In the genomic region with DNA sequence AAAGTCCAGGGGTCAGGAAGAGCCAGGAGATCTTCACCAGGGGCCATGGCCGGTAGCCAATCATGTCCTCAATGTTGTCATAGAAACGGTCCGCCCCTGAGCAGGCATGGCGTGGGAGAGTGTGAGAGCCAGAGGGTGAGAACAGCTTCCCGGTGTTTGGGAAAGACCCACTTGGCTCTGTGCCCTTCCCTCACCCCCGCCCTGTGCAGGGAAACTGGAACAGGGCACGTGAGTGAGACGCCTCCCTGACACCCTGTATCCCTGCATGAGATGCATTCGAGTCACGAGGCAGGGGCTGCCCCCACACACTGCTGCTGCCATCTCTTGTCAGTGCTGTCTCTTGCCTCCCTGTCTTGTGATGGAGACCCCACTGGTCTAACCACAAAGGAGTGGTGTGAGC, we compare ENCODE assay signal across 19 cellular contexts. TPM values are rescaled to one million over a fixed set of nuclear protein-coding genes. Genes with fewer than 3 reads are reported as not detected.
DNase-seq lines count a peak whose midpoint lies in the region; TF ChIP-seq lines count a peak whose summit lies in the region.
"Had no signal": no experiment of that assay in that cellular context is flagged by ENCODE, and none has a peak within 500 bp of the region (broad histone marks: within the 10 kb centered on the region; RNA-seq: fewer than 3 reads in every experiment).

No MANE protein-coding gene starts in this region.

- H3K4ac ChIP-seq in neuronal stem cell (ENCODE audit: low read length): no peak overlapping the region

- H3K14ac ChIP-seq in neuronal stem cell (ENCODE audit: low read length): peak overlapping the region; percentile 71

- no CpG with 5 or more reads among the region's 10 CpGs for WGBS in neuronal stem cell (ENCODE audit: extremely low coverage in 2 of 2, insufficient read length in 2 of 2, insufficient replicate concordance in 1 of 2), 2 donors

- POLR2A ChIA-PET in HEK293 (lab: Yijun Ruan, JAX): no interaction called here
- POLR2A ChIA-PET in OCI-LY7 (lab: Charles Lee): no interaction called here

- no peaks in the 10 kb centered on the region for H3K9me3 ChIP-seq in HEK293 (ENCODE audit: control insufficient read depth, insufficient read depth, low read depth, low read length)
- peaks cover 0 to 3% of the 10 kb centered on the region in 2 donors for H3K9me3 ChIP-seq in neuronal stem cell (replicated peaks in 1 of 2; ENCODE audit: control insufficient read depth in 2 of 2, insufficient read depth in 1 of 2, low read depth in 1 of 2, low read length in 2 of 2)
- H3K9me3 ChIP-seq in OCI-LY7 (ENCODE audit: low read length): no peaks in the 10 kb centered on the region
- H3K9me3 ChIP-seq: A549, Peyer's patch, SK-N-SH had no signal

- H2BK12ac ChIP-seq in neuronal stem cell (ENCODE audit: low read length): peak overlapping the region; percentile 60

- H2BK5ac ChIP-seq in neuronal stem cell (ENCODE audit: low read length): peak overlapping the region; percentile 42

- peak overlapping the region; percentile 35 for H3K23ac ChIP-seq in neuronal stem cell (ENCODE audit: low read depth, low read length, poor library complexity)

- peak overlapping the region; percentile 10 for H3K9ac ChIP-seq in neuronal stem cell (ENCODE audit: low read depth, low read length, poor library complexity)
- H3K9ac ChIP-seq: GM23248, SK-N-SH had no signal

- no peaks in the 10 kb centered on the region for H4K20me1 ChIP-seq in OCI-LY7 (ENCODE audit: insufficient read depth, low read length)

- H2AFZ ChIP-seq in neuronal stem cell (ENCODE audit: low read length) (no peak overlapping the region), OCI-LY7 (ENCODE audit: low read length) (no peak overlapping the region)
- H2AFZ ChIP-seq: GM23248 had no signal

- H2BK120ac ChIP-seq in neuronal stem cell (ENCODE audit: low read depth, low read length): no peak overlapping the region

- no peaks in the 10 kb centered on the region for H3K9me2 ChIP-seq in OCI-LY7 (ENCODE audit: insufficient read depth, low read length)
- H3K9me2 ChIP-seq: SK-N-SH had no signal

- H3K4me1 ChIP-seq in HEK293 (ENCODE audit: control insufficient read depth, insufficient read depth, low read length): no peaks in the 10 kb centered on the region
- peaks cover 2 to 6% of the 10 kb centered on the region in 2 donors for H3K4me1 ChIP-seq in neuronal stem cell (ENCODE audit: control insufficient read depth in 2 of 2, insufficient read depth in 1 of 2, low read depth in 1 of 2, low read length in 2 of 2)
- no peaks in the 10 kb centered on the region for H3K4me1 ChIP-seq in OCI-LY7 (ENCODE audit: insufficient read depth, low read length, poor library complexity, severe bottlenecking)
- H3K4me1 ChIP-seq: A549 had no signal

- DNase-seq in NCI-H748 (lab: John Stamatoyannopoulos, UW; ENCODE audit: unreplicated experiment) (peak; percentile 31), NCI-H748 treated with DMSO at 0.1 percent for 48 hours (lab: John Stamatoyannopoulos, UW) (no peak), caudate nucleus (lab: John Stamatoyannopoulos, UW) (peak in 45 of 61 donors; percentile 19 to 81 (median 45)), neuronal stem cell (ENCODE audit: low spot score) (no peak), NCI-H2196 (lab: John Stamatoyannopoulos, UW; ENCODE audit: unreplicated experiment) (no peak), NCI-H526 (lab: John Stamatoyannopoulos, UW) (no peak), OCI-LY7 (ENCODE audit: low spot score) (no peak)
- DNase-seq: C1 segment of cervical spinal cord, GM23248, KG1, NCI-H187, NCI-H2171, NCI-H446 treated with DMSO at 0.1 percent for 48 hours, Peyer's patch, Right ventricle myocardium superior, SK-N-SH, T-cell had no signal

- no peak overlapping the region for H3K4me3 ChIP-seq in HEK293 (ENCODE audit: low read depth, low read length)
- no peak overlapping the region for H3K4me3 ChIP-seq in neuronal stem cell (ENCODE audit: low read length in 2 of 2)
- H3K4me3 ChIP-seq in OCI-LY7 (ENCODE audit: low read depth, low read length, poor library complexity, severe bottlenecking): no peak overlapping the region
- H3K4me3 ChIP-seq: A549, GM23248, Peyer's patch had no signal

- no peak overlapping the region for H2AK5ac ChIP-seq in neuronal stem cell (ENCODE audit: low read depth, low read length)

- no peak overlapping the region for H3K4me2 ChIP-seq in neuronal stem cell (ENCODE audit: insufficient read depth, low read length, poor library complexity, severe bottlenecking)
- no peak overlapping the region for H3K4me2 ChIP-seq in OCI-LY7 (ENCODE audit: low read length)
- H3K4me2 ChIP-seq: A549, SK-N-SH had no signal

- no peak overlapping the region for H2BK15ac ChIP-seq in neuronal stem cell (ENCODE audit: low read length)

- CTCF ChIA-PET in HEK293 (lab: Yijun Ruan, JAX) (no interaction called here), OCI-LY7 (lab: Charles Lee; ENCODE audit: unreplicated experiment) (no interaction called here)

- no peaks in the 10 kb centered on the region for H3K36me3 ChIP-seq in HEK293 (ENCODE audit: control insufficient read depth in 2 of 2, insufficient read depth in 1 of 2, low read length in 2 of 2)
- H3K36me3 ChIP-seq in neuronal stem cell (replicated peaks in 1 of 2; ENCODE audit: control insufficient read depth in 2 of 2, insufficient read depth in 2 of 2, low read length in 2 of 2): no peaks in the 10 kb centered on the region
- H3K36me3 ChIP-seq in OCI-LY7 (ENCODE audit: insufficient read depth, low read length): no peaks in the 10 kb centered on the region
- H3K36me3 ChIP-seq: Peyer's patch had no signal

- no peaks in the 10 kb centered on the region for H3K79me1 ChIP-seq in neuronal stem cell (ENCODE audit: low read depth, low read length)

- intact Hi-C loops in OCI-LY7 (cut with micrococcal nuclease; ENCODE audit: unreplicated experiment): no loop called here

- H4K91ac ChIP-seq in neuronal stem cell (ENCODE audit: low read depth, low read length, poor library complexity): no peak overlapping the region

- TF ChIP-seq CTCF in HEK293 (tag by site-specific recombination; IDR thresholded peaks at IDR 0.05): no peak
- TF ChIP-seq CTCF in OCI-LY7 (conservative IDR thresholded peaks at IDR 0.05; ENCODE audit: low read length): no peak

- peaks cover 0 to 43% (median 9%) of the 10 kb centered on the region in 3 experiments for H3K27me3 ChIP-seq in neuronal stem cell (ENCODE audit: control insufficient read depth in 3 of 3, insufficient read depth in 3 of 3, low read depth in 1 of 3, low read length in 3 of 3)
- H3K27me3 ChIP-seq: Peyer's patch had no signal

- no peaks in the 10 kb centered on the region for H3K79me2 ChIP-seq in OCI-LY7 (ENCODE audit: insufficient read depth, low read depth, low read length)

- H3K18ac ChIP-seq in neuronal stem cell (ENCODE audit: low read length): peak overlapping the region; percentile 61

- no TSS peak for BruUV-seq in OCI-LY7 (replicated peaks; lab: Mats Ljungman, UMichigan)

- no peak overlapping the region for H4K8ac ChIP-seq in neuronal stem cell (ENCODE audit: low read depth, low read length)

- H3K27ac ChIP-seq in HEK293 (ENCODE audit: extremely low read depth, low read depth, low read length) (no peak overlapping the region), caudate nucleus (ENCODE audit: low read depth, low read length) (no peak overlapping the region), neuronal stem cell (replicated peaks; ENCODE audit: low read length) (no peak overlapping the region), OCI-LY7 (ENCODE audit: low read depth, low read length, poor library complexity, severe bottlenecking) (no peak overlapping the region)
- H3K27ac ChIP-seq: A549, GM23248, Peyer's patch had no signal

TF ChIP-seq in HEK293, 187 proteins besides CTCF, POLR2A, EP300 and RAD21:
- TF ChIP-seq ZBTB8A (tag by site-specific recombination; IDR thresholded peaks at IDR 0.05) (peak; percentile 14; the same call in 1 of the 2 replicates), EGR2 (tag by site-specific recombination; IDR thresholded peaks at IDR 0.05; ENCODE audit: low read depth) (peak; percentile 53), GLIS2 (tag by site-specific recombination; IDR thresholded peaks at IDR 0.05) (0 out of 2 replicates have a peak, but pooled peaks have one; percentile 19), ZFHX2 (tag by site-specific recombination; conservative IDR thresholded peaks at IDR 0.05) (peak; percentile 76), ZNF16 (tag by site-specific recombination; IDR thresholded peaks at IDR 0.05; ENCODE audit: low read depth) (no peak), ZNF121 (tag by site-specific recombination; IDR thresholded peaks at IDR 0.05) (peak; percentile 77; the same call in 1 of the 2 replicates)

RNA-seq across cellular contexts. Expression of a gene that starts 20.7 kb away (rescaled TPM):
- polyA plus RNA-seq in neuronal stem cell (2013, experiment 1 of 2): 0.18 TPM
- 0.22 TPM for polyA plus RNA-seq in neuronal stem cell (2013, experiment 2 of 2)
- not detected in 2 replicates for total RNA-seq in OCI-LY7 (2014; rRNA removed; shearing (Covaris generic))
- not detected in 2 replicates for total RNA-seq in OCI-LY7 (2022)
- total RNA-seq: GM23248 had no signal
- polyA plus RNA-seq: GM23248 had no signal

Comparison
In these comparisons a context has a peak if more than half of its experiments do, and no peak if none do; other contexts are left out.
1. DNase-seq: peak in NCI-H748 (single experiment) and caudate nucleus (45 of 61); none in NCI-H748 treated with DMSO at 0.1 percent for 48 hours (single experiment), neuronal stem cell (single experiment), NCI-H2196 (single experiment), NCI-H526 (0 of 2) and OCI-LY7 (single experiment).